In genomic region chr1:1920057-1920607, GRCh38 we compare ENCODE assay signal across 8 cellular contexts. TPM values are rescaled to one million over a fixed set of nuclear protein-coding genes. Genes with fewer than 3 reads are reported as not detected.
DNase-seq lines count a peak whose midpoint lies in the region; ATAC-seq, FAIRE-seq and TF ChIP-seq lines count a peak whose summit lies in the region.

No MANE protein-coding gene starts in this region.

- 90% methylated on average over 6 of the region's 6 CpGs for whole genome bisulfite sequencing in HUES64
- WGBS in H1 (ENCODE audit: extremely low coverage in 1 of 2, insufficient coverage in 1 of 2, insufficient read length in 1 of 2, insufficient replicate concordance in 2 of 2, low coverage in 1 of 2, low lambda C conversion rate in 2 of 2, missing lambda C conversion rate in 1 of 2), 2 experiments, result 86% methylated on average over 6 of the region's 6 CpGs; no CpG with 5 or more reads in 1 of the 2 experiments
- 85 to 86% methylated on average over 6 of the region's 6 CpGs for WGBS in pancreas, 2 donors

- no peak for TF ChIP-seq EP300 in H1 (IDR thresholded peaks at IDR 0.05; ENCODE audit: borderline replicate concordance in 1 of 2, low read depth in 2 of 2, low read length in 2 of 2)

- H2BK120ac ChIP-seq in H1 (replicated peaks; ENCODE audit: low read depth, low read length), result no peak overlapping the region

- no peak overlapping the region for H4K5ac ChIP-seq in H1 (ENCODE audit: insufficient read length, low read depth, low read length)

- H2BK5ac ChIP-seq in H1 (ENCODE audit: low read depth, low read length), result peak overlapping the region; percentile 15; the same call in 1 of the 2 replicates

- H3K27me3 ChIP-seq in BLaER1 (0 out of 2 replicates have a peak, but pooled peaks cover 7% of the 10 kb centered on the region), HUES64 (ENCODE audit: insufficient read depth, low read length) (peaks cover 13% of the 10 kb centered on the region; the same call in 1 of the 2 replicates), H1 (replicated peaks in 1 of 4; ENCODE audit: control insufficient read depth in 3 of 4, extremely low read depth in 1 of 4, insufficient read depth in 3 of 4, low read length in 3 of 4) (peaks cover 0 to 2% (median under 1%) of the 10 kb centered on the region in 4 experiments; a peak in 1 of 7 replicates), pancreas (no peaks in the 10 kb centered on the region)

- intact Hi-C loops in pancreas (cut with DNase I), result no loop called here

- 0 out of 2 replicates have a peak overlapping the region, but pooled peaks have one; percentile 48 for H2BK20ac ChIP-seq in H1 (ENCODE audit: low read length)

- TF ChIP-seq RAD21 in H1 (IDR thresholded peaks at IDR 0.05 in 1 of 2, conservative IDR thresholded peaks at IDR 0.05 in 1 of 2; ENCODE audit: low read depth in 2 of 2, low read length in 2 of 2), result no peak

- H4K8ac ChIP-seq in H1 (ENCODE audit: extremely low read depth, insufficient read depth, low read length), result peak overlapping the region; percentile 77

- FAIRE-seq in H1 (lab: Jason Lieb, UNC) (no peak), pancreas (lab: Jason Lieb, UNC) (no peak), urothelium cell line (lab: Jason Lieb, UNC) (no peak)

- no peaks in the 10 kb centered on the region for H3K79me1 ChIP-seq in H1 (ENCODE audit: low read depth, low read length)

- no peaks in the 10 kb centered on the region for H3K79me2 ChIP-seq in H1 (ENCODE audit: control insufficient read depth in 1 of 2, insufficient read depth in 2 of 2, low read length in 2 of 2)

- H3K14ac ChIP-seq in H1 (ENCODE audit: insufficient read length), result no peak overlapping the region

- H3K4ac ChIP-seq in H1 (replicated peaks; ENCODE audit: insufficient read length, low read depth, low read length), result peak overlapping the region; percentile 34

- DNase-seq in H1 (ENCODE audit: low read depth in 1 of 2, low spot score in 2 of 2), result no peak
- DNase-seq in pancreas, result peak in 1 of 6 donors; percentile 57
- no peak for DNase-seq in AML-193 (lab: John Stamatoyannopoulos, UW)
- no peak for DNase-seq in NCI-H146 (lab: John Stamatoyannopoulos, UW)
- no peak for DNase-seq in urothelium cell line (ENCODE audit: low spot score)

- CTCF ChIA-PET in H1 (lab: Charles Lee; ENCODE audit: partially characterized antibody), result interaction anchor here (1.2 kb wide), 1 partner anchor 24 kb away, joined by 6 read pairs; no protein-coding TSS in a partner anchor

- H3K23ac ChIP-seq in H1 (ENCODE audit: insufficient read length), result no peak overlapping the region

- peak overlapping the region; percentile 87; the same call in 1 of the 2 replicates for H2AK5ac ChIP-seq in H1 (ENCODE audit: low read depth, low read length)

- TF ChIP-seq POLR2A in H1 (IDR thresholded peaks at IDR 0.05; ENCODE audit: control extremely low read depth in 1 of 2, low read depth in 2 of 2, low read length in 2 of 2), result no peak

- POLR2A ChIA-PET in H1 (lab: Charles Lee; ENCODE audit: partially characterized antibody), result interaction anchor here (2.6 kb wide), 1 partner anchor 10 kb away, joined by 14 read pairs; no protein-coding TSS in a partner anchor

- H3K27ac ChIP-seq in BLaER1 (peak overlapping the region; percentile 61), HUES64 (ENCODE audit: low read depth, low read length) (no peak overlapping the region), H1 (ENCODE audit: low read depth, low read length) (no peak overlapping the region), pancreas (peak overlapping the region; percentile 15 to 85 (median 40))

- H4K91ac ChIP-seq in H1 (replicated peaks; ENCODE audit: insufficient read length, low read length), result peak overlapping the region; percentile 67

- peak overlapping the region; percentile 53; the same call in 1 of the 2 replicates for H3K9ac ChIP-seq in BLaER1
- no peak overlapping the region for H3K9ac ChIP-seq in HUES64 (ENCODE audit: low read depth, low read length)
- H3K9ac ChIP-seq in H1 (replicated peaks in 1 of 4; ENCODE audit: extremely low read depth in 1 of 4, low read depth in 3 of 4, low read length in 3 of 4), result no peak overlapping the region

- H3K18ac ChIP-seq in H1 (ENCODE audit: extremely low read depth, low read length), result peak overlapping the region; percentile 67; the same call in 1 of the 2 replicates

- H3K56ac ChIP-seq in H1 (replicated peaks; ENCODE audit: insufficient read length, low read depth, low read length), result no peak overlapping the region

- H3K4me2 ChIP-seq in BLaER1 (peak overlapping the region; percentile 86), H1 (ENCODE audit: insufficient read depth in 1 of 2, low read depth in 2 of 2, low read length in 2 of 2) (peak overlapping the region; percentile 50 to 82)

- peak overlapping the region; percentile 2; the same call in 1 of the 2 replicates for H2AFZ ChIP-seq in H1 (ENCODE audit: low read length)

- peak overlapping the region; percentile 90; the same call in 1 of the 2 replicates for H2BK12ac ChIP-seq in H1 (ENCODE audit: low read depth, low read length)

- H3K36me3 ChIP-seq in BLaER1 (no peaks in the 10 kb centered on the region), HUES64 (ENCODE audit: insufficient read depth, low read length) (no peaks in the 10 kb centered on the region), H1 (ENCODE audit: control insufficient read depth in 2 of 4, insufficient read depth in 4 of 4, low read length in 3 of 4) (no peaks in the 10 kb centered on the region), pancreas (no peaks in the 10 kb centered on the region)

- H3K4me3 ChIP-seq in BLaER1 (peak overlapping the region; percentile 55), HUES64 (ENCODE audit: low read length) (peak overlapping the region; percentile 42; the same call in 1 of the 2 replicates), H1 (ENCODE audit: extremely low read depth in 1 of 4, insufficient read depth in 2 of 4, low read depth in 3 of 4, low read length in 4 of 4) (peak overlapping the region in 2 of 4 experiments; percentile 34 to 49; a peak in 3 of 8 replicates), pancreas (peak overlapping the region in 2 of 4 donors; percentile 55 to 59)

- H2BK15ac ChIP-seq in H1 (ENCODE audit: low read length), result peak overlapping the region; percentile 99

- H3K23me2 ChIP-seq in H1 (ENCODE audit: low read depth, low read length), result peaks cover 4% of the 10 kb centered on the region; the same call in 1 of the 2 replicates

- H4K20me1 ChIP-seq in BLaER1 (no peaks in the 10 kb centered on the region), H1 (replicated peaks in 1 of 2; ENCODE audit: control insufficient read depth in 1 of 2, insufficient read depth in 2 of 2, low read length in 2 of 2) (no peaks in the 10 kb centered on the region)

- H3K4me1 ChIP-seq in BLaER1 (peaks cover 71% of the 10 kb centered on the region), HUES64 (ENCODE audit: insufficient read depth, low read length) (no peaks in the 10 kb centered on the region), H1 (replicated peaks in 1 of 4; ENCODE audit: control insufficient read depth in 3 of 4, insufficient read depth in 4 of 4, low read length in 3 of 4) (peaks cover 0 to 15% (median 10%) of the 10 kb centered on the region in 4 experiments; a peak in 6 of 7 replicates), pancreas (peaks cover 5 to 14% (median 6%) of the 10 kb centered on the region in 3 donors)

- H3K9me3 ChIP-seq in BLaER1, result no peaks in the 10 kb centered on the region
- no peaks in the 10 kb centered on the region for H3K9me3 ChIP-seq in HUES64 (ENCODE audit: insufficient read depth, low read depth, low read length)
- H3K9me3 ChIP-seq in H1 (ENCODE audit: insufficient read depth in 2 of 2, low read depth in 1 of 2, low read length in 1 of 2), result no peaks in the 10 kb centered on the region; a peak in 1 of 4 replicates
- no peaks in the 10 kb centered on the region for H3K9me3 ChIP-seq in pancreas

- TF ChIP-seq CTCF in H1 (IDR thresholded peaks at IDR 0.05; ENCODE audit: control extremely low read depth in 1 of 3, insufficient read depth in 1 of 3, low read depth in 1 of 3, low read length in 3 of 3) (no peak), pancreas (IDR thresholded peaks at IDR 0.05) (no peak)

- ATAC-seq in pancreas, result no peak
- no peak for ATAC-seq in GM18867 (IDR thresholded peaks at IDR 0.05; ENCODE audit: unreplicated experiment)

RNA-seq across cellular contexts. Expression of gene TMEM52, which starts 1.1 kb away (rescaled TPM):
- polyA plus RNA-seq in HUES64 (2013, experiment 1 of 2), result 10.0 TPM
- 10.8 TPM for polyA plus RNA-seq in HUES64 (2013, experiment 2 of 2)
- 14.6 and 15.0 TPM in 2 replicates for total RNA-seq in H1 (2021; fragmentation: NEBNext Ultra II Directional; extraction: Animal tissue kit (Norgen Biotek cat#: 25700))
- polyA plus RNA-seq in H1 (2011; rRNA removed), result 30.2 and 46.3 TPM in 2 replicates
- polyA plus RNA-seq in H1 (2011; cell fraction: cytosol; rRNA removed), result 20.9 TPM
- polyA plus RNA-seq in H1 (2011; cell fraction: nucleus; rRNA removed), result 36.1 TPM
- 8.4 to 15.3 TPM (median 14.6 TPM) in 4 replicates for polyA plus RNA-seq in H1 (2012, experiment 1 of 2)
- polyA plus RNA-seq in H1 (2012, experiment 2 of 2), result 15.3 TPM
- 21.5 TPM for polyA plus RNA-seq in H1 (2013, experiment 1 of 2)
- polyA plus RNA-seq in H1 (2013, experiment 2 of 2), result 22.3 TPM
- polyA minus RNA-seq in H1 (2011; rRNA and poly(A)+ RNA removed), result 5.1 and 6.6 TPM in 2 replicates
- 6.2 TPM for polyA minus RNA-seq in H1 (2011; cell fraction: cytosol; rRNA and poly(A)+ RNA removed)
- 11.6 TPM for polyA minus RNA-seq in H1 (2011; cell fraction: nucleus; rRNA and poly(A)+ RNA removed)
- total RNA-seq in pancreas, result 10 to 100 TPM; 43.6 to 98.9 (median 78.6) TPM
- polyA plus RNA-seq in pancreas, result 100 to 1,000 TPM in 1 of 2 donors, 10 to 100 TPM in 1; 72.2 to 120 TPM

RNA-seq across cellular contexts. Expression of gene CALML6, which starts 5.1 kb away (rescaled TPM):
- polyA plus RNA-seq in HUES64 (2013, experiment 1 of 2), result 0.30 TPM
- 0.13 TPM for polyA plus RNA-seq in HUES64 (2013, experiment 2 of 2)
- 0.92 and 1.3 TPM in 2 replicates for total RNA-seq in H1 (2021; fragmentation: NEBNext Ultra II Directional; extraction: Animal tissue kit (Norgen Biotek cat#: 25700))
- polyA plus RNA-seq in H1 (2011; rRNA removed) (0.54 and 0.96 TPM in 2 replicates), pancreas (1 to 10 TPM; 3.6 to 4.4 TPM)
- polyA plus RNA-seq in H1 (2011; cell fraction: cytosol; rRNA removed), result 1.4 TPM
- polyA plus RNA-seq in H1 (2011; cell fraction: nucleus; rRNA removed), result 4.8 TPM
- polyA plus RNA-seq in H1 (2012, experiment 1 of 2), result 1.3 to 1.9 TPM (median 1.7 TPM) in 4 replicates
- polyA plus RNA-seq in H1 (2012, experiment 2 of 2), result 0.84 TPM
- polyA plus RNA-seq in H1 (2013, experiment 1 of 2), result 0.65 TPM
- 0.63 TPM for polyA plus RNA-seq in H1 (2013, experiment 2 of 2)
- 0.09 and 0.15 TPM in 2 replicates for polyA minus RNA-seq in H1 (2011; rRNA and poly(A)+ RNA removed)
- not detected for polyA minus RNA-seq in H1 (2011; cell fraction: cytosol; rRNA and poly(A)+ RNA removed)
- polyA minus RNA-seq in H1 (2011; cell fraction: nucleus; rRNA and poly(A)+ RNA removed), result 1.5 TPM
- 1 to 10 TPM in 3 of 6 donors, under 1 TPM in 3; 0.39 to 1.4 (median 0.86) TPM for total RNA-seq in pancreas

RNA-seq across cellular contexts. Expression of gene GNB1, which starts 29.2 kb away (rescaled TPM):
- polyA plus RNA-seq in HUES64 (2013, experiment 1 of 2), result 213 TPM
- 234 TPM for polyA plus RNA-seq in HUES64 (2013, experiment 2 of 2)
- 382 and 394 TPM in 2 replicates for total RNA-seq in H1 (2021; fragmentation: NEBNext Ultra II Directional; extraction: Animal tissue kit (Norgen Biotek cat#: 25700))
- polyA plus RNA-seq in H1 (2011; rRNA removed) (343 and 372 TPM in 2 replicates), pancreas (10 to 100 TPM; 42.3 to 71.1 TPM)
- 391 TPM for polyA plus RNA-seq in H1 (2011; cell fraction: cytosol; rRNA removed)
- 286 TPM for polyA plus RNA-seq in H1 (2011; cell fraction: nucleus; rRNA removed)
- 256 to 341 TPM (median 318 TPM) in 4 replicates for polyA plus RNA-seq in H1 (2012, experiment 1 of 2)
- 110 TPM for polyA plus RNA-seq in H1 (2012, experiment 2 of 2)
- 180 TPM for polyA plus RNA-seq in H1 (2013, experiment 1 of 2)
- 186 TPM for polyA plus RNA-seq in H1 (2013, experiment 2 of 2)
- 482 and 536 TPM in 2 replicates for polyA minus RNA-seq in H1 (2011; rRNA and poly(A)+ RNA removed)
- polyA minus RNA-seq in H1 (2011; cell fraction: cytosol; rRNA and poly(A)+ RNA removed), result 250 TPM
- 104 TPM for polyA minus RNA-seq in H1 (2011; cell fraction: nucleus; rRNA and poly(A)+ RNA removed)
- total RNA-seq in pancreas, result 100 to 1,000 TPM in 2 of 6 donors, 10 to 100 TPM in 4; 75.4 to 160 (median 97.5) TPM

Comparison
In these comparisons a context has a peak if more than half of its experiments do, and no peak if none do; other contexts are left out.
1. H3K27ac ChIP-seq: peak in BLaER1 (single experiment) and pancreas (4 of 4); none in HUES64 (single experiment) and H1 (single experiment).